Comparison of ENCODE assay signal across 1 cellular context in genomic region chr2:237488295-237488694, GRCh38.
TF ChIP-seq lines count a peak whose summit lies in the region.

No MANE protein-coding gene starts in this region.

TF ChIP-seq in IMR-90, 13 proteins besides CTCF, POLR2A, EP300 and RAD21 (continued from another document):
- no peak for TF ChIP-seq ELK1 (IDR thresholded peaks at IDR 0.05; ENCODE audit: borderline replicate concordance, low read depth, low read length)
